ENCODE assay signal across 8 cellular contexts in the genomic region with DNA sequence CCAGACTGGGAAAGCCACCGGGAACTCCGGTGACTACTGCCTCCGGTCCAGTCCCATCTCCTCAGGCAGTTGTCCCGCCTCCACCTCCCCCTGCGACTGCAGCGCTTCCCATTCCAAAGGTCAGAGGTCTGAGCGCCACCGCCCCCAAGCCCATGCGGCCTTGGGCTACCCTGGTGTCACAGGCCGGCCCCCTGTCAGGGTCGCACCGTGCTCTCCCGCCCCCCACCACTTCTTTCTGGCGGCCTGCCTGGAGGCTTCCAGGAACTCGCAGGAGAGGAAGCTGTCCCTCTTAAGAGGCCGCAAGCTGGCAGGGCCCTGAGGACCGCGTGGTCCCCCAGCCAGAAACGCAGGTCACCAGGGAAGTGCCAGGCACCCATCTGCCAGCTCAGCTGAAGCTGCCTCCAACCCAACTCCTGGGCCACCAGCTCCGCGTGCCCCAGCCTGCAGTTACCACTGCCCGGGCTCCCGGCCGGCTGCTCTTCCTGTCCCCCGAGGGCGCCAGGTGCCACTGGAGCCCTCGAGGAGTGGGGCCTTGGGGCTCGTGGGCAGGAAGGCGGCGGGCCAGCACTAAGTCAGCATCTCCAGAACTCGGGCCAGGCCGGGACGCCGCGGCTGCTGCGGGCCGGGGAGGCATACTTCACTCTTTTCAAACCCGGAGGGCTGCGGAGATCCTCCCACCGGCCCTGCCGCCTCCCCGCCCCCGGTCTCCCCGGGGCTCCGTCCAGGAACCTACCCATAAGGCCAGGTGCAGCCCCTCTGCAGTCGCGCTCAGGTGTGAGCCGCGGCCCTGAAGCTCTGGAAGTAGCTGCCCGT.
DNase-seq lines count a peak whose midpoint lies in the region; ATAC-seq and TF ChIP-seq lines count a peak whose summit lies in the region.

No MANE protein-coding gene starts in this region.

- peak overlapping the region; percentile 43; the same call in 1 of the 2 replicates for H3K4me3 Mint-ChIP-seq in HFFc6

- DNase-seq in DMS53 treated with DMSO at 0.1 percent for 48 hours (lab: John Stamatoyannopoulos, UW; ENCODE audit: unreplicated experiment) (peak; percentile 14), HFFc6 (no peak), ascending aorta (ENCODE audit: low spot score in 2 of 2) (no peak), hypothalamus (lab: John Stamatoyannopoulos, UW) (peak in 30 of 51 donors; percentile 17 to 60 (median 42)), retinal pigment epithelial cell (ENCODE audit: low read depth) (no peak), NCI-H187 treated with DMSO at 0.1 percent for 48 hours (lab: John Stamatoyannopoulos, UW) (no peak)

- H3K4me1 Mint-ChIP-seq in HFFc6 (ENCODE audit: low read depth), result peaks cover 14% of the 10 kb centered on the region

- ATAC-seq in GM18858 (IDR thresholded peaks at IDR 0.05; ENCODE audit: unreplicated experiment), result no peak

- TF ChIP-seq CTCF in HFFc6 (IDR thresholded peaks at IDR 0.05) (no peak), ascending aorta (IDR thresholded peaks at IDR 0.05) (no peak), retinal pigment epithelial cell (conservative IDR thresholded peaks at IDR 0.05; ENCODE audit: low read depth, low read length) (no peak)

- peak overlapping the region; percentile 73 to 75 for H3K4me3 ChIP-seq in ascending aorta
- H3K4me3 ChIP-seq in retinal pigment epithelial cell (ENCODE audit: low read length), result peak overlapping the region; percentile 48

- intact Hi-C loops in ascending aorta (cut with DNase I), result loop anchor here (2.0 kb wide), 1 partner anchor 125 kb away; no protein-coding TSS in a partner anchor

- no peak overlapping the region for H3K27ac Mint-ChIP-seq in HFFc6

- H3K4me1 ChIP-seq in ascending aorta, result peaks cover 0 to 13% of the 10 kb centered on the region in 2 donors

- H3K9me3 ChIP-seq in ascending aorta, result no peaks in the 10 kb centered on the region

- H3K27me3 ChIP-seq in ascending aorta, result no peaks in the 10 kb centered on the region

- peaks cover 9 to 14% of the 10 kb centered on the region in 2 donors for H3K36me3 ChIP-seq in ascending aorta

- H3K27me3 Mint-ChIP-seq in HFFc6 (ENCODE audit: insufficient read depth), result no peaks in the 10 kb centered on the region; the same call in 1 of the 2 replicates

- H3K36me3 Mint-ChIP-seq in HFFc6 (ENCODE audit: low read depth), result no peaks in the 10 kb centered on the region

- H3K9me3 Mint-ChIP-seq in HFFc6, result no peaks in the 10 kb centered on the region

- H3K27ac ChIP-seq in ascending aorta, result peak overlapping the region; percentile 67 to 77

TF ChIP-seq in PFSK-1, 5 proteins besides CTCF, POLR2A, EP300 and RAD21:
- TF ChIP-seq SIN3A (IDR thresholded peaks at IDR 0.05; ENCODE audit: borderline replicate concordance, insufficient read depth, low read length) (no peak), FOXP2 (optimal IDR thresholded peaks at IDR 0.05; ENCODE audit: borderline replicate concordance, extremely low read depth, extremely low read length, insufficient read depth) (peak; percentile 28), POLR2AphosphoS5 (IDR thresholded peaks at IDR 0.05; ENCODE audit: low read depth, low read length) (peak; percentile 45)

Comparison
In these comparisons a context has a peak if more than half of its experiments do, and no peak if none do; other contexts are left out.
1. DNase-seq: peak in DMS53 treated with DMSO at 0.1 percent for 48 hours (single experiment) and hypothalamus (30 of 51); none in HFFc6 (single experiment), ascending aorta (0 of 2), retinal pigment epithelial cell (single experiment) and NCI-H187 treated with DMSO at 0.1 percent for 48 hours (single experiment).